In the genomic region with DNA sequence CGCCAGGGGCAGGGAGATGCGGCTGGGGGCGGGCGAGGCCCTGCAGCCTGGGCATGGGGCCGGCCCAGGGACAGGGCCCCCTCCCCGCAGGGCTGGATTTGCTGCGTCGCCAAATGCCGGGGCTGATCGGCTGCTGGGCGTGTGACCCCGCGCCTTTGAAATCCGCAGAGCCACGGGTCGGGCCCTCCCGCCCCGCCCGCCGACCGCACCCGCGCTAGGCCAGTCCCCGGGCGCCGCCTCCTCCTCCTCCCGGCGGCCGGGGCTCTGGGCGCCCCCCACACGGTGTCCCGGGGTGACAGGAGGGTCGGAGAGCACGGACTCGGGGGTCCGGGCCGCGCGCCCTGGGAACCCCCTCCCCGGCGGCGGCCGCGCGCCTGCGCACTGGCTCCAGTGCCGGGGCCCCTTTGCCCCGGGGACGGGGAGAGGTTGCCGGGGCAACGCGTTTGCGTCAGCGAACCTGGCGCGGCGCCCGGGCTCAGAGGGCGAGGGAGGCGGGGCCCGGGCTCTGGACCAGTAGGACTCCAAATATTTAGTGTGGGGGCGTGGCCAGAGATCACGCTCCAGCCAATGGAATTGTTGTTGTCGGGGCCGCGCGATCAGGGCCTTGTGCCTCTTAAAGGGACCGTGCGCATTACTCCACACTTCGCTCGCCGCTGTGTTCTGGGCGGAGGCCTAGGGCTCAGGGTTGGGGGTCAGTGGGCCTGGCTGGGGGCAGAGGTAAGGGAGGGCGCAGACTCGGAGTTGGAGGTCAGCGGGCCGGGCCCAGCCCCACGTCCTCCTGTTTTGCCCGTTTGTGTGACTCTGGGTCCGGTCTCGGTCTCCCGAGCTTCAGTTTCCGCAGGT, we compare ENCODE assay signal across 8 cellular contexts.
DNase-seq lines count a peak whose midpoint lies in the region; ATAC-seq, FAIRE-seq and TF ChIP-seq lines count a peak whose summit lies in the region.

No MANE protein-coding gene starts in this region.

- H3K27ac ChIP-seq in OCI-LY1 (ENCODE audit: low read depth, low read length, poor library complexity, severe bottlenecking), result peak overlapping the region; percentile 83

- no peaks in the 10 kb centered on the region for H3K36me3 ChIP-seq in OCI-LY1 (ENCODE audit: insufficient read depth, low read length)

- no peak for FAIRE-seq in D721Med (lab: Jason Lieb, UNC)

- H3K27me3 ChIP-seq in OCI-LY1 (ENCODE audit: insufficient read depth, low read length), result no peaks in the 10 kb centered on the region

- no peak for TF ChIP-seq CTCF in D721Med (IDR thresholded peaks at IDR 0.05; ENCODE audit: insufficient read depth, missing control alignments)
- TF ChIP-seq CTCF in OCI-LY1 (IDR thresholded peaks at IDR 0.05; ENCODE audit: low read length), result no peak

- no peaks in the 10 kb centered on the region for H3F3A ChIP-seq in OCI-LY1 (ENCODE audit: insufficient read depth, low read length)

- DNase-seq in D721Med (ENCODE audit: insufficient read length, low spot score) (peak; percentile 90), HuH-7 (ENCODE audit: low spot score) (peak; percentile 96), activated T-cell treated with anti-CD3 and anti-CD28 coated beads for 1 hour (ENCODE audit: low read depth) (peak; percentile 99), epidermal melanocyte (ENCODE audit: insufficient read length, low spot score) (peak; percentile 92), middle frontal gyrus (ENCODE audit: extremely low spot score, low spot score) (peak; percentile 95)
- peak; percentile 99 to 100 for DNase-seq in stimulated activated CD8-positive, alpha-beta memory T cell treated with anti-CD3 and anti-CD28 coated beads, Interleukin-2, amount 100 ng/mL, for 1 hour (ENCODE audit: low read depth in 2 of 2)

- ATAC-seq in GM21515 (IDR thresholded peaks at IDR 0.05; ENCODE audit: unreplicated experiment), result peak; percentile 61

- no peaks in the 10 kb centered on the region for H3K9me3 ChIP-seq in OCI-LY1 (ENCODE audit: low read length)

- peak overlapping the region; percentile 76 for H3K4me3 ChIP-seq in OCI-LY1 (ENCODE audit: low read depth, low read length, poor library complexity, severe bottlenecking)

- H3K4me1 ChIP-seq in OCI-LY1 (ENCODE audit: insufficient read depth, low read length, severe bottlenecking), result peaks cover 45% of the 10 kb centered on the region

- peak overlapping the region; percentile 83 for H3K9ac ChIP-seq in OCI-LY1 (ENCODE audit: low read length)

- H3K79me2 ChIP-seq in OCI-LY1 (ENCODE audit: insufficient read depth, low read length), result no peaks in the 10 kb centered on the region

- H3K9me2 ChIP-seq in OCI-LY1 (ENCODE audit: low read depth, low read length), result no peaks in the 10 kb centered on the region

- no peaks in the 10 kb centered on the region for H4K20me1 ChIP-seq in OCI-LY1 (ENCODE audit: insufficient read depth, low read length)

- peak overlapping the region; percentile 87 for H3K4me2 ChIP-seq in OCI-LY1 (ENCODE audit: low read length)

- H2AFZ ChIP-seq in OCI-LY1 (ENCODE audit: low read length), result no peak overlapping the region

Comparison
In these comparisons a context has a peak if more than half of its experiments do, and no peak if none do; other contexts are left out.
1. Peak in every context shown above with its lines: DNase-seq, ATAC-seq, H3K4me3 ChIP-seq and H3K27ac ChIP-seq.